11 cellular contexts compared by ENCODE assay signal in genomic region chr17:7444682-7445010, GRCh38. TPM values are rescaled to one million over a fixed set of nuclear protein-coding genes. Genes with fewer than 3 reads are reported as not detected.
DNase-seq lines count a peak whose midpoint lies in the region; ATAC-seq, FAIRE-seq and TF ChIP-seq lines count a peak whose summit lies in the region.
"Had no signal": no experiment of that assay in that cellular context is flagged by ENCODE, and none has a peak within 500 bp of the region (broad histone marks: within the 10 kb centered on the region; RNA-seq: fewer than 3 reads in every experiment).

No MANE protein-coding gene starts in this region.

- H3K9me3 ChIP-seq in HEK293 (ENCODE audit: control insufficient read depth, insufficient read depth, low read depth, low read length) (no peaks in the 10 kb centered on the region), H1 (ENCODE audit: insufficient read depth in 2 of 2, low read depth in 1 of 2, low read length in 1 of 2) (no peaks in the 10 kb centered on the region), psoas muscle (no peaks in the 10 kb centered on the region), Caco-2 (no peaks in the 10 kb centered on the region)
- H3K9me3 ChIP-seq: SJSA1 had no signal

- H3K4me1 Mint-ChIP-seq in Caco-2 (ENCODE audit: low read depth, unreplicated experiment): no peaks in the 10 kb centered on the region

- no peaks in the 10 kb centered on the region; a peak in 1 of 3 replicates for H3K36me3 ChIP-seq in HEK293 (ENCODE audit: control insufficient read depth in 2 of 2, insufficient read depth in 1 of 2, low read length in 2 of 2)
- H3K36me3 ChIP-seq in H1 (ENCODE audit: control insufficient read depth in 2 of 4, insufficient read depth in 4 of 4, low read length in 3 of 4): no peaks in the 10 kb centered on the region
- peaks cover 0 to 32% of the 10 kb centered on the region in 2 donors for H3K36me3 ChIP-seq in psoas muscle (ENCODE audit: insufficient read depth in 1 of 2, low read depth in 1 of 2)
- H3K36me3 ChIP-seq in Caco-2 (ENCODE audit: control insufficient read depth, insufficient read depth, low read length): no peaks in the 10 kb centered on the region
- H3K36me3 ChIP-seq: SJSA1 had no signal

- no peaks in the 10 kb centered on the region for H3K79me1 ChIP-seq in H1 (ENCODE audit: low read depth, low read length)

- no peak overlapping the region for H3K14ac ChIP-seq in H1 (ENCODE audit: insufficient read length)

- no peak overlapping the region for H3K56ac ChIP-seq in H1 (replicated peaks; ENCODE audit: insufficient read length, low read depth, low read length)

- no peak overlapping the region for H2BK20ac ChIP-seq in H1 (ENCODE audit: low read length)

- WGBS in H1 (ENCODE audit: extremely low coverage in 1 of 2, insufficient coverage in 1 of 2, insufficient read length in 1 of 2, insufficient replicate concordance in 2 of 2, low coverage in 1 of 2, low lambda C conversion rate in 2 of 2, missing lambda C conversion rate in 1 of 2), 2 experiments: 10% methylated on average over 5 of the region's 8 CpGs; no CpG with 5 or more reads in 1 of the 2 experiments
- 5 to 12% (median 5%) methylated on average over 8 of the region's 8 CpGs for WGBS in psoas muscle, 3 donors

- no peak overlapping the region for H2BK5ac ChIP-seq in H1 (ENCODE audit: low read depth, low read length)

- no peak for TF ChIP-seq EP300 in H1 (IDR thresholded peaks at IDR 0.05; ENCODE audit: borderline replicate concordance in 1 of 2, low read depth in 2 of 2, low read length in 2 of 2)

- H3K4me3 ChIP-seq in HEK293 (ENCODE audit: low read depth, low read length) (no peak overlapping the region; the same call in 1 of the 2 replicates), H1 (ENCODE audit: extremely low read depth in 1 of 4, insufficient read depth in 2 of 4, low read depth in 3 of 4, low read length in 4 of 4) (peak overlapping the region; percentile 39 to 73 (median 66)), psoas muscle (peak overlapping the region; percentile 92), Caco-2 (ENCODE audit: low read depth, low read length) (no peak overlapping the region)
- H3K4me3 ChIP-seq: SJSA1 had no signal

- no peaks in the 10 kb centered on the region for H3K9me3 Mint-ChIP-seq in Caco-2 (ENCODE audit: unreplicated experiment)
- H3K9me3 Mint-ChIP-seq: activated T-cell treated with anti-CD3 and anti-CD28 coated beads, Interleukin-2, amount 50 U/mL, for 4 hours had no signal

- no TSS peak for BruUV-seq in Caco-2 (replicated peaks; lab: Mats Ljungman, UMichigan)

- no peak overlapping the region for H2BK120ac ChIP-seq in H1 (replicated peaks; ENCODE audit: low read depth, low read length)

- intact Hi-C loops in psoas muscle (cut with DNase I): loop anchor here (2.0 to 5.0 kb wide), 2 partner anchors 34 to 47 kb away; partner anchors contain the start of gene ZBTB4 (in 1 of the 2)
- intact Hi-C loops in Caco-2 (cut with micrococcal nuclease; ENCODE audit: unreplicated experiment): no loop called here

- peak; percentile 10 to 29 (median 18) for ATAC-seq in psoas muscle
- ATAC-seq in GM18517 (IDR thresholded peaks at IDR 0.05; ENCODE audit: unreplicated experiment): no peak

- H2AK5ac ChIP-seq in H1 (ENCODE audit: low read depth, low read length): no peak overlapping the region

- no peak overlapping the region; the same call in 1 of the 2 replicates for H3K27ac ChIP-seq in HEK293 (ENCODE audit: extremely low read depth, low read depth, low read length)
- H3K27ac ChIP-seq in H1 (ENCODE audit: low read depth, low read length): no peak overlapping the region
- peak overlapping the region; percentile 100 for H3K27ac ChIP-seq in psoas muscle
- H3K27ac ChIP-seq: SJSA1 had no signal

- no peaks in the 10 kb centered on the region for H3K36me3 Mint-ChIP-seq in Caco-2 (ENCODE audit: insufficient read depth, unreplicated experiment)

- H3K4me2 ChIP-seq in H1 (ENCODE audit: insufficient read depth in 1 of 2, low read depth in 2 of 2, low read length in 2 of 2): peak overlapping the region; percentile 71 to 77

- H3K27me3 ChIP-seq in H1 (replicated peaks in 1 of 4; ENCODE audit: control insufficient read depth in 3 of 4, extremely low read depth in 1 of 4, insufficient read depth in 3 of 4, low read length in 3 of 4) (peaks cover 0 to 8% (median 6%) of the 10 kb centered on the region in 4 experiments; a peak in 6 of 7 replicates), psoas muscle (ENCODE audit: insufficient read depth in 3 of 3, low read length in 2 of 3) (peaks cover 0 to 7% (median 0%) of the 10 kb centered on the region in 3 donors), Caco-2 (replicated peaks; ENCODE audit: control insufficient read depth, insufficient read depth, low read length) (no peaks in the 10 kb centered on the region)

- CTCF ChIA-PET in HEK293 (lab: Yijun Ruan, JAX): interaction anchor here (0.6 to 2.5 kb wide), 15 partner anchors 8 to 405 kb away, joined by 3 to 13 read pairs (median 4); partner anchors contain the start of genes TP53 and ZBTB4
- CTCF ChIA-PET in H1 (lab: Charles Lee; ENCODE audit: partially characterized antibody): interaction anchor here (0.8 to 5.4 kb wide), 9 partner anchors 8 to 268 kb away, joined by 3 to 26 read pairs (median 4); partner anchors contain the start of genes MPDU1, TMEM102, TMEM95 and TNFSF13
- CTCF ChIA-PET in Caco-2 (lab: Charles Lee): no interaction called here

- H4K8ac ChIP-seq in H1 (ENCODE audit: extremely low read depth, insufficient read depth, low read length): no peak overlapping the region

- H3K4me1 ChIP-seq in HEK293 (ENCODE audit: control insufficient read depth, insufficient read depth, low read length) (peaks cover 22% of the 10 kb centered on the region), H1 (replicated peaks in 1 of 4; ENCODE audit: control insufficient read depth in 3 of 4, insufficient read depth in 4 of 4, low read length in 3 of 4) (peaks cover 3 to 17% (median 13%) of the 10 kb centered on the region in 4 experiments), psoas muscle (peaks cover 37% of the 10 kb centered on the region), Caco-2 (no peaks in the 10 kb centered on the region)

- H3K27me3 Mint-ChIP-seq in Caco-2 (ENCODE audit: insufficient read depth, unreplicated experiment): peaks cover 3% of the 10 kb centered on the region

- TF ChIP-seq POLR2A in H1 (IDR thresholded peaks at IDR 0.05; ENCODE audit: control extremely low read depth in 1 of 2, low read depth in 2 of 2, low read length in 2 of 2): no peak

- H3K23me2 ChIP-seq in H1 (ENCODE audit: low read depth, low read length): peaks cover 14% of the 10 kb centered on the region; the same call in 1 of the 2 replicates

- no peak for TF ChIP-seq CTCF in HEK293 (tag by site-specific recombination; IDR thresholded peaks at IDR 0.05)
- no peak for TF ChIP-seq CTCF in H1 (IDR thresholded peaks at IDR 0.05; ENCODE audit: control extremely low read depth in 1 of 3, insufficient read depth in 1 of 3, low read depth in 1 of 3, low read length in 3 of 3)
- no peak for TF ChIP-seq CTCF in psoas muscle (IDR thresholded peaks at IDR 0.05)
- no peak for TF ChIP-seq CTCF in Caco-2 (IDR thresholded peaks at IDR 0.05; ENCODE audit: insufficient read depth in 1 of 2, low read depth in 1 of 2, low read length in 1 of 2, severe bottlenecking in 1 of 2, unreplicated experiment in 1 of 2)

- no peak overlapping the region for H3K9ac ChIP-seq in H1 (replicated peaks in 1 of 4; ENCODE audit: extremely low read depth in 1 of 4, low read depth in 3 of 4, low read length in 3 of 4)

- no peak overlapping the region; the same call in 1 of the 2 replicates for H2BK12ac ChIP-seq in H1 (ENCODE audit: low read depth, low read length)

- no peak for TF ChIP-seq RAD21 in H1 (IDR thresholded peaks at IDR 0.05 in 1 of 2, conservative IDR thresholded peaks at IDR 0.05 in 1 of 2; ENCODE audit: low read depth in 2 of 2, low read length in 2 of 2)

- no peak overlapping the region for H3K27ac Mint-ChIP-seq in Caco-2 (ENCODE audit: unreplicated experiment)

- H4K20me1 ChIP-seq in H1 (replicated peaks in 1 of 2; ENCODE audit: control insufficient read depth in 1 of 2, insufficient read depth in 2 of 2, low read length in 2 of 2): no peaks in the 10 kb centered on the region

- H3K4ac ChIP-seq in H1 (replicated peaks; ENCODE audit: insufficient read length, low read depth, low read length): no peak overlapping the region

- no peak overlapping the region for H2BK15ac ChIP-seq in H1 (ENCODE audit: low read length)

- POLR2A ChIA-PET in HEK293 (lab: Yijun Ruan, JAX) (interaction anchor here (0.6 to 2.7 kb wide), 13 partner anchors 8 to 243 kb away, joined by 3 to 17 read pairs (median 6); partner anchors contain the start of genes TMEM102, TMEM256, TP53 and ZBTB4), H1 (lab: Charles Lee; ENCODE audit: partially characterized antibody) (interaction anchor here (0.9 to 15.5 kb wide), 12 partner anchors 8 to 225 kb away, joined by 3 to 339 read pairs (median 4); partner anchors contain the start of genes NEURL4, POLR2A, SLC35G6 and TMEM102), Caco-2 (lab: Charles Lee) (no interaction called here)

- no peak overlapping the region for H4K5ac ChIP-seq in H1 (ENCODE audit: insufficient read length, low read depth, low read length)

- no peak overlapping the region for H3K18ac ChIP-seq in H1 (ENCODE audit: extremely low read depth, low read length)

- no peak overlapping the region for H4K91ac ChIP-seq in H1 (replicated peaks; ENCODE audit: insufficient read length, low read length)

- H3K4me3 Mint-ChIP-seq in Caco-2 (ENCODE audit: unreplicated experiment): no peak overlapping the region

- peak; percentile 11 for DNase-seq in NCI-H446 treated with DMSO at 0.1 percent for 48 hours (lab: John Stamatoyannopoulos, UW)
- DNase-seq in H1 (ENCODE audit: low read depth in 1 of 2, low spot score in 2 of 2): no peak
- no peak for DNase-seq in psoas muscle
- DNase-seq in Caco-2: no peak
- no peak for DNase-seq in NCI-H1417 treated with DMSO at 0.1 percent for 48 hours (lab: John Stamatoyannopoulos, UW)
- DNase-seq: activated T-cell treated with anti-CD3 and anti-CD28 coated beads, Interleukin-2, amount 50 U/mL, for 4 hours had no signal

- no peaks in the 10 kb centered on the region for H3K79me2 ChIP-seq in H1 (ENCODE audit: control insufficient read depth in 1 of 2, insufficient read depth in 2 of 2, low read length in 2 of 2)

- FAIRE-seq in H1 (lab: Jason Lieb, UNC): no peak
- FAIRE-seq: endometrium had no signal

- H2AFZ ChIP-seq in H1 (ENCODE audit: low read length): no peak overlapping the region

- no peak overlapping the region for H3K23ac ChIP-seq in H1 (ENCODE audit: insufficient read length)

RNA-seq across cellular contexts. Expression of gene CHRNB1, which starts 0.2 kb away (rescaled TPM):
- total RNA-seq in H1 (2021; fragmentation: NEBNext Ultra II Directional; extraction: Animal tissue kit (Norgen Biotek cat#: 25700)): 13.8 and 14.1 TPM in 2 replicates
- polyA plus RNA-seq in H1 (2011; rRNA removed) (28.2 and 33.6 TPM in 2 replicates), psoas muscle (100 to 1,000 TPM in 1 of 3 donors, 10 to 100 TPM in 2; 73.0 to 118 (median 91.7) TPM)
- 29.5 TPM for polyA plus RNA-seq in H1 (2011; cell fraction: cytosol; rRNA removed)
- polyA plus RNA-seq in H1 (2011; cell fraction: nucleus; rRNA removed): 25.1 TPM
- polyA plus RNA-seq in H1 (2012, experiment 1 of 2): 14.8 to 19.3 TPM (median 17.4 TPM) in 4 replicates
- 13.4 TPM for polyA plus RNA-seq in H1 (2012, experiment 2 of 2)
- 18.6 TPM for polyA plus RNA-seq in H1 (2013, experiment 1 of 2)
- 20.6 TPM for polyA plus RNA-seq in H1 (2013, experiment 2 of 2)
- polyA minus RNA-seq in H1 (2011; rRNA and poly(A)+ RNA removed): 17.5 and 18.8 TPM in 2 replicates
- 6.1 TPM for polyA minus RNA-seq in H1 (2011; cell fraction: cytosol; rRNA and poly(A)+ RNA removed)
- 8.1 TPM for polyA minus RNA-seq in H1 (2011; cell fraction: nucleus; rRNA and poly(A)+ RNA removed)
- total RNA-seq in psoas muscle (100 to 1,000 TPM; 107 to 190 (median 147) TPM), Caco-2 (2022) (1.7 and 2.6 TPM in 2 replicates)

RNA-seq across cellular contexts. Expression of gene FGF11, which starts 5.3 kb away (rescaled TPM):
- 11.8 and 15.0 TPM in 2 replicates for total RNA-seq in H1 (2021; fragmentation: NEBNext Ultra II Directional; extraction: Animal tissue kit (Norgen Biotek cat#: 25700))
- polyA plus RNA-seq in H1 (2011; rRNA removed) (26.1 and 42.0 TPM in 2 replicates), psoas muscle (1 to 10 TPM; 2.0 to 4.4 (median 3.7) TPM)
- 24.3 TPM for polyA plus RNA-seq in H1 (2011; cell fraction: cytosol; rRNA removed)
- polyA plus RNA-seq in H1 (2011; cell fraction: nucleus; rRNA removed): 47.1 TPM
- 16.8 to 26.7 TPM (median 19.8 TPM) in 4 replicates for polyA plus RNA-seq in H1 (2012, experiment 1 of 2)
- polyA plus RNA-seq in H1 (2012, experiment 2 of 2): 17.9 TPM
- 11.8 TPM for polyA plus RNA-seq in H1 (2013, experiment 1 of 2)
- 11.9 TPM for polyA plus RNA-seq in H1 (2013, experiment 2 of 2)
- 15.9 and 22.0 TPM in 2 replicates for polyA minus RNA-seq in H1 (2011; rRNA and poly(A)+ RNA removed)
- 11.2 TPM for polyA minus RNA-seq in H1 (2011; cell fraction: cytosol; rRNA and poly(A)+ RNA removed)
- polyA minus RNA-seq in H1 (2011; cell fraction: nucleus; rRNA and poly(A)+ RNA removed): 15.4 TPM
- total RNA-seq in psoas muscle (10 to 100 TPM in 3 of 4 donors, 1 to 10 TPM in 1; 2.7 to 21.1 (median 10.1) TPM), Caco-2 (2022) (0.91 and 1.3 TPM in 2 replicates)
- total RNA-seq: SJSA1 had no signal

RNA-seq across cellular contexts. Expression of gene TMEM102, which starts 9.4 kb away (rescaled TPM):
- total RNA-seq in H1 (2021; fragmentation: NEBNext Ultra II Directional; extraction: Animal tissue kit (Norgen Biotek cat#: 25700)): 11.2 and 12.2 TPM in 2 replicates
- 10.2 and 14.9 TPM in 2 replicates for polyA plus RNA-seq in H1 (2011; rRNA removed)
- 9.9 TPM for polyA plus RNA-seq in H1 (2011; cell fraction: cytosol; rRNA removed)
- polyA plus RNA-seq in H1 (2011; cell fraction: nucleus; rRNA removed): 11.9 TPM
- 7.1 to 9.5 TPM (median 9.0 TPM) in 4 replicates for polyA plus RNA-seq in H1 (2012, experiment 1 of 2)
- polyA plus RNA-seq in H1 (2012, experiment 2 of 2): 13.0 TPM
- 7.9 TPM for polyA plus RNA-seq in H1 (2013, experiment 1 of 2)
- polyA plus RNA-seq in H1 (2013, experiment 2 of 2): 7.6 TPM
- 5.4 and 6.3 TPM in 2 replicates for polyA minus RNA-seq in H1 (2011; rRNA and poly(A)+ RNA removed)
- polyA minus RNA-seq in H1 (2011; cell fraction: cytosol; rRNA and poly(A)+ RNA removed): 5.1 TPM
- polyA minus RNA-seq in H1 (2011; cell fraction: nucleus; rRNA and poly(A)+ RNA removed): 8.3 TPM
- total RNA-seq in psoas muscle: under 1 TPM; 0.41 to 0.95 (median 0.68) TPM
- polyA plus RNA-seq in psoas muscle: 1 to 10 TPM in 2 of 3 donors, under 1 TPM in 1; 0.84 to 3.2 (median 1.7) TPM
- total RNA-seq in Caco-2 (2022): 2.9 and 3.7 TPM in 2 replicates

RNA-seq across cellular contexts. Expression of gene SPEM3, which starts 16.0 kb away (rescaled TPM):
- not detected in 2 replicates for total RNA-seq in H1 (2021; fragmentation: NEBNext Ultra II Directional; extraction: Animal tissue kit (Norgen Biotek cat#: 25700))
- polyA plus RNA-seq in H1 (2011; rRNA removed) (0.02 TPM in 1 of 2 replicates, not detected in the other), psoas muscle (under 1 TPM in 1 of 3 donors, not detected in 2; 0.01 TPM)
- not detected for polyA plus RNA-seq in H1 (2011; cell fraction: cytosol; rRNA removed)
- 0.03 TPM for polyA plus RNA-seq in H1 (2011; cell fraction: nucleus; rRNA removed)
- 0.04 TPM in 2 of 4 replicates, not detected in the others for polyA plus RNA-seq in H1 (2012, experiment 1 of 2)
- polyA plus RNA-seq in H1 (2012, experiment 2 of 2): not detected
- not detected for polyA plus RNA-seq in H1 (2013, experiment 1 of 2)
- not detected for polyA plus RNA-seq in H1 (2013, experiment 2 of 2)
- not detected in 2 replicates for polyA minus RNA-seq in H1 (2011; rRNA and poly(A)+ RNA removed)
- polyA minus RNA-seq in H1 (2011; cell fraction: cytosol; rRNA and poly(A)+ RNA removed): not detected
- not detected for polyA minus RNA-seq in H1 (2011; cell fraction: nucleus; rRNA and poly(A)+ RNA removed)
- total RNA-seq in psoas muscle (not detected), Caco-2 (2022) (not detected in 2 replicates)
- total RNA-seq: activated T-cell treated with anti-CD3 and anti-CD28 coated beads, Interleukin-2, amount 50 U/mL, for 4 hours; mucosa of gallbladder; SJSA1 had no signal

RNA-seq across cellular contexts. Expression of gene SPEM2, which starts 19.2 kb away (rescaled TPM):
- total RNA-seq in H1 (2021; fragmentation: NEBNext Ultra II Directional; extraction: Animal tissue kit (Norgen Biotek cat#: 25700)): not detected in 2 replicates
- polyA plus RNA-seq in H1 (2011; rRNA removed) (0.03 and 0.17 TPM in 2 replicates), psoas muscle (under 1 TPM in 1 of 3 donors, not detected in 2; 0.03 TPM)
- polyA plus RNA-seq in H1 (2011; cell fraction: cytosol; rRNA removed): 0.08 TPM
- polyA plus RNA-seq in H1 (2011; cell fraction: nucleus; rRNA removed): 0.50 TPM
- polyA plus RNA-seq in H1 (2012, experiment 1 of 2): 0.22 TPM in 1 of 4 replicates, not detected in the others
- polyA plus RNA-seq in H1 (2012, experiment 2 of 2): not detected
- polyA plus RNA-seq in H1 (2013, experiment 1 of 2): 0.02 TPM
- polyA plus RNA-seq in H1 (2013, experiment 2 of 2): 0.07 TPM
- polyA minus RNA-seq in H1 (2011; rRNA and poly(A)+ RNA removed): not detected in 2 replicates
- not detected for polyA minus RNA-seq in H1 (2011; cell fraction: cytosol; rRNA and poly(A)+ RNA removed)
- not detected for polyA minus RNA-seq in H1 (2011; cell fraction: nucleus; rRNA and poly(A)+ RNA removed)
- total RNA-seq in psoas muscle (not detected), Caco-2 (2022) (not detected in 2 replicates)
- total RNA-seq: activated T-cell treated with anti-CD3 and anti-CD28 coated beads, Interleukin-2, amount 50 U/mL, for 4 hours; mucosa of gallbladder; SJSA1 had no signal

Comparison
In these comparisons a context has a peak if more than half of its experiments do, and no peak if none do; other contexts are left out.
1. H3K4me3 ChIP-seq: peak in H1 (4 of 4) and psoas muscle (single experiment); none in HEK293 (single experiment) and Caco-2 (single experiment).